ENCODE assay signal across 9 cellular contexts in genomic region chr13:45341034-45341798, GRCh38. TPM values are rescaled to one million over a fixed set of nuclear protein-coding genes. Genes with fewer than 3 reads are reported as not detected.
DNase-seq lines count a peak whose midpoint lies in the region; ATAC-seq, FAIRE-seq and TF ChIP-seq lines count a peak whose summit lies in the region.
"Had no signal": no experiment of that assay in that cellular context is flagged by ENCODE, and none has a peak within 500 bp of the region (broad histone marks: within the 10 kb centered on the region; RNA-seq: fewer than 3 reads in every experiment).

TSS of gene TPT1 (minus strand) at chr13:45341183. CDS start at chr13:45341069, 114 bp downstream.

- peaks cover 17 to 19% of the 10 kb centered on the region in 2 donors for H3K4me1 ChIP-seq in kidney (ENCODE audit: control insufficient read depth in 1 of 2, insufficient read depth in 1 of 2, low read depth in 1 of 2, low read length in 2 of 2)

- peak within 1 kb of the TSS; percentile 88 to 99 for H3K9ac ChIP-seq in kidney (ENCODE audit: low read length in 2 of 2)

- H3K27ac ChIP-seq in kidney (ENCODE audit: low read depth in 2 of 2, low read length in 2 of 2) = peak within 1 kb of the TSS; percentile 99 to 100

- no peak for FAIRE-seq in kidney (lab: Jason Lieb, UNC)
- FAIRE-seq: colon had no signal

- intact Hi-C loops in kidney (cut with DNase I) = no loop called here

- H3K9me3 ChIP-seq in kidney (ENCODE audit: control insufficient read depth in 1 of 2, low read length in 2 of 2) = no peaks in the 10 kb centered on the region

- TF ChIP-seq CTCF in AG09319 (IDR thresholded peaks at IDR 0.05; ENCODE audit: low read depth, low read length) (no peak), kidney (IDR thresholded peaks at IDR 0.05; ENCODE audit: borderline replicate concordance, extremely low read depth, insufficient read depth) (no peak)

- H3K36me3 ChIP-seq in kidney (ENCODE audit: control insufficient read depth in 1 of 2, insufficient read depth in 2 of 2, low read length in 2 of 2) = peaks cover 30 to 40% of the 10 kb centered on the region in 2 donors

- ATAC-seq in GM19035 (IDR thresholded peaks at IDR 0.05; ENCODE audit: unreplicated experiment) = peak; percentile 83
- ATAC-seq in HG03354 (IDR thresholded peaks at IDR 0.05; ENCODE audit: poor library complexity, severe bottlenecking, unreplicated experiment) = peak; percentile 84

- H3K4me3 ChIP-seq in kidney (ENCODE audit: low read length in 2 of 2) = peak within 1 kb of the TSS; percentile 85 to 99

- DNase-seq in AG09319 (ENCODE audit: extremely low read depth, low read depth) = peak; percentile 98
- DNase-seq in NCI-H446 treated with DMSO at 0.1 percent for 48 hours (lab: John Stamatoyannopoulos, UW) = peak; percentile 96
- DNase-seq in activated CD4-positive, CD25-positive, alpha-beta regulatory T cell treated with anti-CD3 and anti-CD28 coated beads, Interleukin-2, amount 50 U/mL, for 72 hours = peak; percentile 98
- DNase-seq in cerebellar nuclear complex (lab: John Stamatoyannopoulos, UW) = peak; percentile 65 to 91
- peak; percentile 100 for DNase-seq in kidney
- DNase-seq in stimulated activated CD4-positive, alpha-beta T cell treated with anti-CD3 and anti-CD28 coated beads, Interleukin-15, amount 100 ng/mL, for 24 hours = peak; percentile 99

RNA-seq across cellular contexts. Expression of gene TPT1, which starts in this region (rescaled TPM):
- total RNA-seq in kidney = 4,291 TPM
- polyA plus RNA-seq in kidney (ENCODE audit: insufficient read depth, low read depth, low replicate concordance) = 6,901 TPM

Comparison
In these comparisons a context has a peak if more than half of its experiments do, and no peak if none do; other contexts are left out.
1. Peak in every context shown above with its lines: DNase-seq, ATAC-seq, H3K4me3 ChIP-seq and H3K27ac ChIP-seq.